Comparison of ENCODE assay signal across 23 cellular contexts in genomic region chr18:46748466-46748865, GRCh38. TPM values are rescaled to one million over a fixed set of nuclear protein-coding genes. Genes with fewer than 3 reads are reported as not detected.
"Had no signal": no experiment of that assay in that cellular context is flagged by ENCODE, and none has a peak within 500 bp of the region (broad histone marks: within the 10 kb centered on the region; RNA-seq: fewer than 3 reads in every experiment).

No MANE protein-coding gene starts in this region.

- H3K9me3 ChIP-seq: ovary, prostate gland, sigmoid colon, uterus had no signal

- H3K4me3 ChIP-seq: left ventricle myocardium inferior, lung, ovary, prostate gland, sigmoid colon, smooth muscle cell, tibial nerve, uterus had no signal

- H3K4me2 ChIP-seq: smooth muscle cell had no signal

- H3K4me1 ChIP-seq: left ventricle myocardium inferior, prostate gland, sigmoid colon, tibial nerve, uterus had no signal

- H3K27me3 ChIP-seq: ovary, sigmoid colon, tibial nerve, uterus had no signal

- H3K36me3 ChIP-seq: left ventricle myocardium inferior, ovary, prostate gland, sigmoid colon, tibial nerve, uterus had no signal

- H3K27ac ChIP-seq: left ventricle myocardium inferior, ovary, prostate gland, sigmoid colon, tibial nerve, uterus had no signal

- DNase-seq: left ventricle myocardium inferior; mesendoderm; naive B cell; natural killer cell; nephron progenitor cell; ovary; retina; right cardiac atrium; sigmoid colon; stimulated activated CD4-positive, alpha-beta T cell treated with anti-CD3 and anti-CD28 coated beads, Interleukin-1b, Interleukin-23, amount 100 ng/mL, for 48 hours; stimulated activated CD4-positive, alpha-beta T cell treated with anti-CD3 and anti-CD28 coated beads, Interleukin-2, amount 100 ng/mL, for 48 hours; stimulated activated CD4-positive, alpha-beta T cell treated with anti-CD3 and anti-CD28 coated beads, Interleukin-4, amount 100 ng/mL, for 4 hours; stimulated activated CD8-positive, alpha-beta memory T cell treated with anti-CD3 and anti-CD28 coated beads, Interleukin-4, amount 100 ng/mL, for 48 hours; stimulated activated naive CD4-positive, alpha-beta T cell treated with Interleukin-2 at 50 U/mL for 16 hours; stimulated activated naive CD8-positive, alpha-beta T cell treated with anti-CD3 and anti-CD28 coated beads, Interleukin-15, amount 100 ng/mL, for 72 hours; substantia nigra; uterus had no signal

RNA-seq across cellular contexts. Expression of gene ST8SIA5, which starts 8.4 kb away (rescaled TPM):
- total RNA-seq: lower leg skin, tibial nerve, ureter had no signal
